ENCODE assay signal across 1 cellular context in the genomic region with DNA sequence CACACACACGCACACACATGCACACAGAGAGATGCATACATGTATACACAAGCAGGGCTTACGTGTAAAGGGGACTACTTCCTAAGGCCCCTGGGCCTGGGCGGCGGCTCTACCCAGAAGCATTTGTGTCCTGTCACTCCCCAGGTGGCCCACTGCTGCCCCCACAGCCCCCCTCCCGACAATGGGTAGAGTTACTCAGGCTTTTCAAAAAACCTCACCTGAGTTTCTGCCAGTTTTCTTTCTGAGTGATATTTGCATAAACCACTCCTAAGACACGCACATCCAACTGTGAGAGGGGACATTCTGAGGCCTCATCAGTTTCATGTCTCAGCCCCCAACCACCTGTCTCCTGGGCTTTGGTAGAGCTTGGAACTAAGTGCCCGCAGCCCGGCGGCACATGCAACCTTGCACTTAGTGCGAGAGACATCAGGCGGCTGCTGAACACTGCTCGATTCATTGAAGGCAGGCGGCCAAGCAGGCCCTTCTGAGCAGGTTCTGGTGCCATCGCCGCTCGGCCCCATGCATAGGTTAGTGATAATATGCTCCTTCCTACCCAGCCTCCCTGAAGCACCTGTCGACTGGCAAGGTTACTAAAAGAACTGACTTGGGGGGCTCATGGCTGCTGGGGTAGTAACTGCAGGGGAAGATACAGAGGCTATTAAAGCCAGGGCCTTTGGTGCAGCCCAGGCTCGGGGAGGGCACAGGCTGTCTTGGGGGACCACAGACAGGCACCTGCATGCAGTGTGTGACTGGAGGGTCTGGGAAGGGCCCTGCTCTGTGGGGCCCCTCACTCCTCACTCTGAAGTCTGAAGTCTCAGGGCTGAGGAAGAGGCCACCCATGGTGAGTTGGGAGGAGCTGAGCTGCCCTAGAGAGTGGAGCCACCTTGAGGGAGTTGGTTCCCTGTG.
TF ChIP-seq lines count a peak whose summit lies in the region.

No MANE protein-coding gene starts in this region.

TF ChIP-seq in WTC11, 78 proteins besides CTCF, POLR2A, EP300 and RAD21 (continued from another document):
- TF ChIP-seq E2F5 (CRISPR knock-in tag; IDR thresholded peaks at IDR 0.05): no peak
- TF ChIP-seq ZNF219 (CRISPR knock-in tag; IDR thresholded peaks at IDR 0.05; ENCODE audit: borderline replicate concordance): no peak
- no peak for TF ChIP-seq OVOL2 (CRISPR knock-in tag; IDR thresholded peaks at IDR 0.05; ENCODE audit: borderline replicate concordance)
- no peak for TF ChIP-seq ZNF396 (CRISPR knock-in tag; IDR thresholded peaks at IDR 0.05; ENCODE audit: borderline replicate concordance)
- TF ChIP-seq, protein P1, sequence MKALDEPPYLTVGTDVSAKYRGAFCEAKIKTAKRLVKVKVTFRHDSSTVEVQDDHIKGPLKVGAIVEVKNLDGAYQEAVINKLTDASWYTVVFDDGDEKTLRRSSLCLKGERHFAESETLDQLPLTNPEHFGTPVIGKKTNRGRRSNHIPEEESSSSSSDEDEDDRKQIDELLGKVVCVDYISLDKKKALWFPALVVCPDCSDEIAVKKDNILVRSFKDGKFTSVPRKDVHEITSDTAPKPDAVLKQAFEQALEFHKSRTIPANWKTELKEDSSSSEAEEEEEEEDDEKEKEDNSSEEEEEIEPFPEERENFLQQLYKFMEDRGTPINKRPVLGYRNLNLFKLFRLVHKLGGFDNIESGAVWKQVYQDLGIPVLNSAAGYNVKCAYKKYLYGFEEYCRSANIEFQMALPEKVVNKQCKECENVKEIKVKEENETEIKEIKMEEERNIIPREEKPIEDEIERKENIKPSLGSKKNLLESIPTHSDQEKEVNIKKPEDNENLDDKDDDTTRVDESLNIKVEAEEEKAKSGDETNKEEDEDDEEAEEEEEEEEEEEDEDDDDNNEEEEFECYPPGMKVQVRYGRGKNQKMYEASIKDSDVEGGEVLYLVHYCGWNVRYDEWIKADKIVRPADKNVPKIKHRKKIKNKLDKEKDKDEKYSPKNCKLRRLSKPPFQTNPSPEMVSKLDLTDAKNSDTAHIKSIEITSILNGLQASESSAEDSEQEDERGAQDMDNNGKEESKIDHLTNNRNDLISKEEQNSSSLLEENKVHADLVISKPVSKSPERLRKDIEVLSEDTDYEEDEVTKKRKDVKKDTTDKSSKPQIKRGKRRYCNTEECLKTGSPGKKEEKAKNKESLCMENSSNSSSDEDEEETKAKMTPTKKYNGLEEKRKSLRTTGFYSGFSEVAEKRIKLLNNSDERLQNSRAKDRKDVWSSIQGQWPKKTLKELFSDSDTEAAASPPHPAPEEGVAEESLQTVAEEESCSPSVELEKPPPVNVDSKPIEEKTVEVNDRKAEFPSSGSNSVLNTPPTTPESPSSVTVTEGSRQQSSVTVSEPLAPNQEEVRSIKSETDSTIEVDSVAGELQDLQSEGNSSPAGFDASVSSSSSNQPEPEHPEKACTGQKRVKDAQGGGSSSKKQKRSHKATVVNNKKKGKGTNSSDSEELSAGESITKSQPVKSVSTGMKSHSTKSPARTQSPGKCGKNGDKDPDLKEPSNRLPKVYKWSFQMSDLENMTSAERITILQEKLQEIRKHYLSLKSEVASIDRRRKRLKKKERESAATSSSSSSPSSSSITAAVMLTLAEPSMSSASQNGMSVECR (CRISPR knock-in tag; IDR thresholded peaks at IDR 0.05; ENCODE audit: borderline replicate concordance): no peak
- TF ChIP-seq HMGXB4 (CRISPR knock-in tag; IDR thresholded peaks at IDR 0.05): no peak
- TF ChIP-seq ZSCAN18 (CRISPR knock-in tag; IDR thresholded peaks at IDR 0.05): no peak
- TF ChIP-seq ESRRA (CRISPR knock-in tag; IDR thresholded peaks at IDR 0.05; ENCODE audit: borderline replicate concordance): no peak
- no peak for TF ChIP-seq ZNF138 (CRISPR knock-in tag; conservative IDR thresholded peaks at IDR 0.05)
- no peak for TF ChIP-seq GABPB1 (CRISPR knock-in tag; IDR thresholded peaks at IDR 0.05)
- no peak for TF ChIP-seq CREB1 (CRISPR knock-in tag; IDR thresholded peaks at IDR 0.05)
- TF ChIP-seq GRHL2 (CRISPR knock-in tag; IDR thresholded peaks at IDR 0.05; ENCODE audit: insufficient replicate concordance, severe bottlenecking): no peak
- no peak for TF ChIP-seq ZNF425 (CRISPR knock-in tag; conservative IDR thresholded peaks at IDR 0.05)
- TF ChIP-seq ZNF263 (CRISPR knock-in tag; IDR thresholded peaks at IDR 0.05; ENCODE audit: low read depth): no peak
